ENCODE assay signal across 1 cellular context in genomic region chr15:70164156-70164900, GRCh38.
TF ChIP-seq lines count a peak whose summit lies in the region.

No MANE protein-coding gene starts in this region.

TF ChIP-seq in HepG2, 621 proteins besides CTCF, POLR2A, EP300 and RAD21 (continued from another document):
- no peak for TF ChIP-seq PAWR (CRISPR knock-in tag; IDR thresholded peaks at IDR 0.05; ENCODE audit: borderline replicate concordance)
- TF ChIP-seq TARDBP (CRISPR knock-in tag; IDR thresholded peaks at IDR 0.05) = no peak
- 0 out of 2 replicates have a peak, but pooled peaks have one; percentile 32 for TF ChIP-seq ZNF629 (CRISPR knock-in tag; conservative IDR thresholded peaks at IDR 0.05)
- no peak for TF ChIP-seq ZNF276 (CRISPR knock-in tag; IDR thresholded peaks at IDR 0.05; ENCODE audit: low read depth)
- TF ChIP-seq ZNF124 (CRISPR knock-in tag; IDR thresholded peaks at IDR 0.05) = no peak
- TF ChIP-seq SIX4 (CRISPR knock-in tag; IDR thresholded peaks at IDR 0.05) = no peak
- TF ChIP-seq DBP (CRISPR knock-in tag; IDR thresholded peaks at IDR 0.05; ENCODE audit: not compliant biosample characterization) = no peak
- no peak for TF ChIP-seq MLXIP (CRISPR knock-in tag; IDR thresholded peaks at IDR 0.05; ENCODE audit: borderline replicate concordance)
- TF ChIP-seq ZNF468 (CRISPR knock-in tag; IDR thresholded peaks at IDR 0.05) = no peak
- no peak for TF ChIP-seq ZNF768 (CRISPR knock-in tag; IDR thresholded peaks at IDR 0.05)
- no peak for TF ChIP-seq ZNF878 (CRISPR knock-in tag; IDR thresholded peaks at IDR 0.05)
- TF ChIP-seq FOXO4 (CRISPR knock-in tag; conservative IDR thresholded peaks at IDR 0.05) = no peak
